ENCODE assay signal across 26 cellular contexts in genomic region chr9:34982352-34982751, GRCh38. TPM values are rescaled to one million over a fixed set of nuclear protein-coding genes. Genes with fewer than 3 reads are reported as not detected.
DNase-seq lines count a peak whose midpoint lies in the region; ATAC-seq and TF ChIP-seq lines count a peak whose summit lies in the region.
"Had no signal": no experiment of that assay in that cellular context is flagged by ENCODE, and none has a peak within 500 bp of the region (broad histone marks: within the 10 kb centered on the region; RNA-seq: fewer than 3 reads in every experiment).

No MANE protein-coding gene starts in this region.

- peak overlapping the region; percentile 43 for H3K27ac Mint-ChIP-seq in activated naive CD4-positive, alpha-beta T cell treated with anti-CD3 and anti-CD28 coated beads, Interleukin-2, amount 50 U/mL, for 24 hours
- peak overlapping the region in 1 of 2 donors; percentile 20 for H3K27ac Mint-ChIP-seq in activated naive CD4-positive, alpha-beta T cell treated with anti-CD3 and anti-CD28 coated beads, Interleukin-2, amount 50 U/mL, for 72 hours
- H3K27ac Mint-ChIP-seq in dendritic cell treated with granulocyte-macrophage colony-stimulating factor and Interleukin-4, amounts not matched to agents 40 ng/mL and 50 ng/mL, for 4 days, result peak overlapping the region; percentile 69
- H3K27ac Mint-ChIP-seq: activated naive CD8-positive, alpha-beta T cell treated with anti-CD3 and anti-CD28 coated beads, Interleukin-2, amount 50 U/mL, for 24 hours; effector memory CD8-positive, alpha-beta T cell; natural killer cell; T-helper 2 cell treated with Interferon-gamma antibody and Interleukin-4, amounts not matched to agents 5 μg/mL and 100 μg/mL, for 36 hours; WTC11 had no signal

- no peak for ATAC-seq in activated naive CD4-positive, alpha-beta T cell treated with anti-CD3 and anti-CD28 coated beads, Interleukin-2, amount 50 U/mL, for 72 hours
- no peak for ATAC-seq in GM21390 (IDR thresholded peaks at IDR 0.05; ENCODE audit: unreplicated experiment)
- no peak for ATAC-seq in SK-N-SH treated with all-trans-retinoic acid at 6 μM for 48 hours
- ATAC-seq: activated naive CD8-positive, alpha-beta T cell treated with anti-CD3 and anti-CD28 coated beads, Interleukin-2, amount 50 U/mL, for 24 hours; body of pancreas; effector memory CD8-positive, alpha-beta T cell; gastroesophageal sphincter; K562; natural killer cell; WTC11 had no signal

- no peaks in the 10 kb centered on the region for H3K9me3 Mint-ChIP-seq in activated naive CD4-positive, alpha-beta T cell treated with anti-CD3 and anti-CD28 coated beads, Interleukin-2, amount 50 U/mL, for 24 hours
- no peaks in the 10 kb centered on the region for H3K9me3 Mint-ChIP-seq in activated naive CD4-positive, alpha-beta T cell treated with anti-CD3 and anti-CD28 coated beads, Interleukin-2, amount 50 U/mL, for 72 hours
- H3K9me3 Mint-ChIP-seq in dendritic cell treated with granulocyte-macrophage colony-stimulating factor and Interleukin-4, amounts not matched to agents 40 ng/mL and 50 ng/mL, for 4 days, result no peaks in the 10 kb centered on the region
- H3K9me3 Mint-ChIP-seq: activated naive CD8-positive, alpha-beta T cell treated with anti-CD3 and anti-CD28 coated beads, Interleukin-2, amount 50 U/mL, for 24 hours; CD4-positive, alpha-beta T cell; effector memory CD8-positive, alpha-beta T cell; natural killer cell; T-helper 2 cell treated with Interferon-gamma antibody and Interleukin-4, amounts not matched to agents 5 μg/mL and 100 μg/mL, for 36 hours; WTC11 had no signal

- no peak for DNase-seq in activated naive CD4-positive, alpha-beta T cell treated with anti-CD3 and anti-CD28 coated beads, Interleukin-2, amount 50 U/mL, for 72 hours (ENCODE audit: low spot score in 2 of 2)
- DNase-seq in NOMO-1 treated with dmso at 0.1 percent for 144 hours (lab: John Stamatoyannopoulos, UW; ENCODE audit: unreplicated experiment) (peak; percentile 73), OCI-M2 (lab: John Stamatoyannopoulos, UW; ENCODE audit: unreplicated experiment) (no peak), dedifferentiated amniotic fluid mesenchymal stem cell (ENCODE audit: extremely low spot score) (no peak)
- DNase-seq: ACHN; activated naive CD8-positive, alpha-beta T cell treated with anti-CD3 and anti-CD28 coated beads, Interleukin-2, amount 50 U/mL, for 24 hours; body of pancreas; CD4-positive, alpha-beta T cell; DMS153; effector memory CD8-positive, alpha-beta T cell; kidney glomerular epithelial cell; natural killer cell; NCI-H1092; NCI-H2081; NCI-H510A treated with DMSO at 0.1 percent for 48 hours; ovary; Right ventricle myocardium superior had no signal

- H3K27me3 Mint-ChIP-seq in activated naive CD4-positive, alpha-beta T cell treated with anti-CD3 and anti-CD28 coated beads, Interleukin-2, amount 50 U/mL, for 24 hours, result no peaks in the 10 kb centered on the region
- peaks cover 4% of the 10 kb centered on the region for H3K27me3 Mint-ChIP-seq in dendritic cell treated with granulocyte-macrophage colony-stimulating factor and Interleukin-4, amounts not matched to agents 40 ng/mL and 50 ng/mL, for 4 days
- H3K27me3 Mint-ChIP-seq: activated naive CD8-positive, alpha-beta T cell treated with anti-CD3 and anti-CD28 coated beads, Interleukin-2, amount 50 U/mL, for 24 hours; CD4-positive, alpha-beta T cell had no signal

- intact Hi-C loops in dendritic cell treated with granulocyte-macrophage colony-stimulating factor and Interleukin-4, amounts not matched to agents 40 ng/mL and 50 ng/mL, for 4 days (cut with micrococcal nuclease), result no loop called here

- peaks cover 53% of the 10 kb centered on the region for H3K4me1 Mint-ChIP-seq in activated naive CD4-positive, alpha-beta T cell treated with anti-CD3 and anti-CD28 coated beads, Interleukin-2, amount 50 U/mL, for 24 hours
- peaks cover 68% of the 10 kb centered on the region for H3K4me1 Mint-ChIP-seq in dendritic cell treated with granulocyte-macrophage colony-stimulating factor and Interleukin-4, amounts not matched to agents 40 ng/mL and 50 ng/mL, for 4 days (ENCODE audit: low read depth)

- H3K36me3 Mint-ChIP-seq in activated naive CD4-positive, alpha-beta T cell treated with anti-CD3 and anti-CD28 coated beads, Interleukin-2, amount 50 U/mL, for 24 hours, result no peaks in the 10 kb centered on the region
- H3K36me3 Mint-ChIP-seq in activated naive CD4-positive, alpha-beta T cell treated with anti-CD3 and anti-CD28 coated beads, Interleukin-2, amount 50 U/mL, for 72 hours, result no peaks in the 10 kb centered on the region
- H3K36me3 Mint-ChIP-seq in dendritic cell treated with granulocyte-macrophage colony-stimulating factor and Interleukin-4, amounts not matched to agents 40 ng/mL and 50 ng/mL, for 4 days (ENCODE audit: low read depth), result no peaks in the 10 kb centered on the region
- H3K36me3 Mint-ChIP-seq: natural killer cell, WTC11 had no signal

- H3K4me3 Mint-ChIP-seq in activated naive CD4-positive, alpha-beta T cell treated with anti-CD3 and anti-CD28 coated beads, Interleukin-2, amount 50 U/mL, for 24 hours, result no peak overlapping the region
- H3K4me3 Mint-ChIP-seq in dendritic cell treated with granulocyte-macrophage colony-stimulating factor and Interleukin-4, amounts not matched to agents 40 ng/mL and 50 ng/mL, for 4 days, result no peak overlapping the region
- H3K4me3 Mint-ChIP-seq: activated naive CD8-positive, alpha-beta T cell treated with anti-CD3 and anti-CD28 coated beads, Interleukin-2, amount 50 U/mL, for 24 hours; effector memory CD8-positive, alpha-beta T cell; natural killer cell; T-helper 2 cell treated with Interferon-gamma antibody and Interleukin-4, amounts not matched to agents 5 μg/mL and 100 μg/mL, for 36 hours; WTC11 had no signal

TF ChIP-seq in SK-N-SH treated with all-trans-retinoic acid at 6 μM for 48 hours, 23 proteins besides CTCF, POLR2A, EP300 and RAD21:
- TF ChIP-seq POU6F1 (CRISPR knock-in tag; IDR thresholded peaks at IDR 0.05; ENCODE audit: borderline replicate concordance, low read depth), result no peak
- no peak for TF ChIP-seq ZFP30 (CRISPR knock-in tag; IDR thresholded peaks at IDR 0.05)
- TF ChIP-seq PPARA (CRISPR knock-in tag; IDR thresholded peaks at IDR 0.05; ENCODE audit: borderline replicate concordance), result no peak
- TF ChIP-seq SNAI2 (CRISPR knock-in tag; IDR thresholded peaks at IDR 0.05), result no peak

RNA-seq across cellular contexts. Expression of gene DNAJB5, which starts 7.2 kb away (rescaled TPM):
- 10 to 100 TPM in 1 of 2 donors, 1 to 10 TPM in 1; 9.3 to 42.5 TPM for total RNA-seq in activated naive CD4-positive, alpha-beta T cell treated with anti-CD3 and anti-CD28 coated beads, Interleukin-2, amount 50 U/mL, for 72 hours

RNA-seq across cellular contexts. Expression of gene PHF24, which starts 24.3 kb away (rescaled TPM):
- under 1 TPM; 0.06 to 0.09 TPM for total RNA-seq in activated naive CD4-positive, alpha-beta T cell treated with anti-CD3 and anti-CD28 coated beads, Interleukin-2, amount 50 U/mL, for 72 hours
- total RNA-seq: CD4-positive, alpha-beta T cell; H4; K562; natural killer cell had no signal
